ENCODE assay signal across 17 cellular contexts in genomic region chr2:95296036-95296435, GRCh38. TPM values are rescaled to one million over a fixed set of nuclear protein-coding genes. Genes with fewer than 3 reads are reported as not detected.
DNase-seq lines count a peak whose midpoint lies in the region; ATAC-seq, FAIRE-seq and TF ChIP-seq lines count a peak whose summit lies in the region.
"Had no signal": no experiment of that assay in that cellular context is flagged by ENCODE, and none has a peak within 500 bp of the region (broad histone marks: within the 10 kb centered on the region; RNA-seq: fewer than 3 reads in every experiment).

No MANE protein-coding gene starts in this region.

- no peak for ATAC-seq in GM18868 (IDR thresholded peaks at IDR 0.05; ENCODE audit: unreplicated experiment)
- no peak for ATAC-seq in T-cell (replicated peaks in 1 of 4)
- no peak for ATAC-seq in HG03457 (IDR thresholded peaks at IDR 0.05; ENCODE audit: unreplicated experiment)
- ATAC-seq: heart right ventricle had no signal

- FAIRE-seq in kidney (lab: Jason Lieb, UNC) = no peak

- H3K36me3 Mint-ChIP-seq in T-cell (no peaks in the 10 kb centered on the region), endodermal cell (ENCODE audit: low read depth) (no peaks in the 10 kb centered on the region)

- no peak overlapping the region for H3K27ac Mint-ChIP-seq in T-cell
- H3K27ac Mint-ChIP-seq in endodermal cell = no peak overlapping the region
- H3K27ac Mint-ChIP-seq: dendritic cell treated with granulocyte-macrophage colony-stimulating factor and Interleukin-4, amounts not matched to agents 40 ng/mL and 50 ng/mL, for 4 days had no signal

- intact Hi-C loops in kidney (cut with DNase I) = no loop called here

- CTCF ChIA-PET in T-cell (lab: Charles Lee) = no interaction called here

- H3K27me3 Mint-ChIP-seq in T-cell (peaks cover 0 to 3% of the 10 kb centered on the region in 2 donors), endodermal cell (ENCODE audit: insufficient read depth) (no peaks in the 10 kb centered on the region)

- H3K9me3 Mint-ChIP-seq in T-cell = peaks cover 3 to 12% (median 6%) of the 10 kb centered on the region in 3 donors
- peaks cover 9% of the 10 kb centered on the region for H3K9me3 Mint-ChIP-seq in endodermal cell

- H3K27ac ChIP-seq in 22Rv1 (peak overlapping the region; percentile 62; the same call in 1 of the 2 replicates), kidney (ENCODE audit: low read depth in 2 of 2, low read length in 2 of 2) (peak overlapping the region; percentile 74 to 80), endodermal cell (ENCODE audit: low read depth, low read length) (no peak overlapping the region)
- H3K27ac ChIP-seq: esophagus squamous epithelium, heart right ventricle, transverse colon had no signal

- H3K4me1 ChIP-seq in kidney (ENCODE audit: control insufficient read depth in 1 of 2, insufficient read depth in 1 of 2, low read depth in 1 of 2, low read length in 2 of 2) = peaks cover 8 to 14% of the 10 kb centered on the region in 2 donors
- no peaks in the 10 kb centered on the region for H3K4me1 ChIP-seq in endodermal cell (ENCODE audit: control insufficient read depth, insufficient read depth, low read length)
- H3K4me1 ChIP-seq: heart right ventricle had no signal

- POLR2A ChIA-PET in T-cell (lab: Charles Lee) = no interaction called here

- DNase-seq in NCI-H1105 (lab: John Stamatoyannopoulos, UW) (peak; percentile 94), NCI-H345 treated with DMSO at 0.1 percent for 48 hours (lab: John Stamatoyannopoulos, UW; ENCODE audit: unreplicated experiment) (peak; percentile 76), kidney (no peak), T-cell (no peak), endodermal cell (no peak)
- DNase-seq: ACHN; activated CD8-positive, alpha-beta memory T cell treated with anti-CD3 and anti-CD28 coated beads for 24 hours; activated effector memory CD4-positive, alpha-beta T cell treated with Interleukin-2 at 50 U/mL for 16 hours; aorta; esophagus squamous epithelium; heart right ventricle; left colon; transverse colon had no signal

- H3K4me1 Mint-ChIP-seq in T-cell = peaks cover 0 to 5% (median 0%) of the 10 kb centered on the region in 3 donors
- peaks cover 3% of the 10 kb centered on the region for H3K4me1 Mint-ChIP-seq in endodermal cell

- H3K4me3 ChIP-seq in kidney (ENCODE audit: low read length in 2 of 2) = no peak overlapping the region
- H3K4me3 ChIP-seq in endodermal cell (ENCODE audit: low read length) = no peak overlapping the region
- H3K4me3 ChIP-seq: esophagus squamous epithelium, heart right ventricle, transverse colon had no signal

- H3K36me3 ChIP-seq in kidney (ENCODE audit: control insufficient read depth in 1 of 2, insufficient read depth in 2 of 2, low read length in 2 of 2) = no peaks in the 10 kb centered on the region
- no peaks in the 10 kb centered on the region for H3K36me3 ChIP-seq in endodermal cell (ENCODE audit: control insufficient read depth, insufficient read depth, low read length)
- H3K36me3 ChIP-seq: heart right ventricle, transverse colon had no signal

- H3K9ac ChIP-seq in kidney (ENCODE audit: low read length in 2 of 2) = peak overlapping the region in 1 of 2 donors; percentile 34
- H3K9ac ChIP-seq in endodermal cell (ENCODE audit: extremely low read depth, low read length, poor library complexity, severe bottlenecking) = no peak overlapping the region

- no peaks in the 10 kb centered on the region for H3K27me3 ChIP-seq in endodermal cell (ENCODE audit: control insufficient read depth, insufficient read depth, low read length, poor library complexity, severe bottlenecking)

- H3K9me3 ChIP-seq in kidney (ENCODE audit: control insufficient read depth in 1 of 2, low read length in 2 of 2) (peaks cover 0 to under 1% of the 10 kb centered on the region in 2 donors), endodermal cell (ENCODE audit: control insufficient read depth, low read length) (no peaks in the 10 kb centered on the region)
- H3K9me3 ChIP-seq: transverse colon had no signal

- no peak for TF ChIP-seq CTCF in 22Rv1 (IDR thresholded peaks at IDR 0.05)
- TF ChIP-seq CTCF in kidney (IDR thresholded peaks at IDR 0.05; ENCODE audit: borderline replicate concordance, extremely low read depth, insufficient read depth) = no peak
- TF ChIP-seq CTCF in endodermal cell (conservative IDR thresholded peaks at IDR 0.05) = no peak

- 78 to 100% methylated on average over 1 to 6 of the region's 6 CpGs for WGBS in endodermal cell (ENCODE audit: insufficient coverage in 1 of 2, insufficient read length in 1 of 2), 2 experiments

- no peak overlapping the region for H3K4me3 Mint-ChIP-seq in T-cell
- no peak overlapping the region for H3K4me3 Mint-ChIP-seq in endodermal cell
- H3K4me3 Mint-ChIP-seq: dendritic cell treated with granulocyte-macrophage colony-stimulating factor and Interleukin-4, amounts not matched to agents 40 ng/mL and 50 ng/mL, for 4 days had no signal

RNA-seq across cellular contexts. Expression of gene KCNIP3, which starts 1.1 kb away (rescaled TPM):
- total RNA-seq in kidney = 27.6 TPM
- polyA plus RNA-seq in kidney (ENCODE audit: insufficient read depth, low read depth, low replicate concordance) = 14.8 TPM
- not detected for total RNA-seq in T-cell
- 1 to 10 TPM in 1 of 2 donors, under 1 TPM in 1; 0.26 to 1.3 TPM for total RNA-seq in endodermal cell
- polyA plus RNA-seq in endodermal cell (2013, experiment 1 of 2) = 5.0 TPM
- polyA plus RNA-seq in endodermal cell (2013, experiment 2 of 2) = 4.1 TPM

RNA-seq across cellular contexts. Expression of gene PROM2, which starts 21.8 kb away (rescaled TPM):
- 65.6 TPM for total RNA-seq in kidney
- polyA plus RNA-seq in kidney (ENCODE audit: insufficient read depth, low read depth, low replicate concordance) = 55.6 TPM
- total RNA-seq in T-cell = 1 to 10 TPM in 2 of 5 donors, under 1 TPM in 3; 0.30 to 2.1 (median 0.40) TPM
- 1 to 10 TPM; 2.2 to 2.3 TPM for total RNA-seq in endodermal cell
- 2.1 TPM for polyA plus RNA-seq in endodermal cell (2013, experiment 1 of 2)
- polyA plus RNA-seq in endodermal cell (2013, experiment 2 of 2) = 1.3 TPM

Comparison
In these comparisons a context has a peak if more than half of its experiments do, and no peak if none do; other contexts are left out.
1. DNase-seq: peak in NCI-H1105 (single experiment) and NCI-H345 treated with DMSO at 0.1 percent for 48 hours (single experiment); none in kidney (single experiment), T-cell (0 of 34) and endodermal cell (single experiment).
2. RNA of gene KCNIP3, which starts 1.1 kb away (total RNA-seq): 27.6 TPM in kidney (single experiment); 0.26 to 1.3 TPM in endodermal cell and not detected in T-cell; every median in the first group is over 10 times any median in the second.
3. RNA of gene PROM2, which starts 21.8 kb away (total RNA-seq): 65.6 TPM in kidney (single experiment); 2.2 to 2.3 TPM in endodermal cell and 0.30 to 2.1 TPM in T-cell; every median in the first group is over 10 times any median in the second.